Comparison of ENCODE assay signal across 8 cellular contexts in genomic region chr7:158655931-158656441, GRCh38. TPM values are rescaled to one million over a fixed set of nuclear protein-coding genes. Genes with fewer than 3 reads are reported as not detected.
DNase-seq lines count a peak whose midpoint lies in the region; ATAC-seq and TF ChIP-seq lines count a peak whose summit lies in the region.

No MANE protein-coding gene starts in this region.

- TF ChIP-seq CTCF in mucosa of descending colon (IDR thresholded peaks at IDR 0.05) (no peak), colonic mucosa (IDR thresholded peaks at IDR 0.05) (no peak)

- intact Hi-C loops in mucosa of descending colon (cut with DNase I, micrococcal nuclease), result no loop called here
- intact Hi-C loops in colonic mucosa (cut with DNase I), result no loop called here
- intact Hi-C loops in left cardiac atrium (cut with DNase I), result no loop called here

- H3K4me3 ChIP-seq in mucosa of descending colon (no peak overlapping the region), colonic mucosa (no peak overlapping the region)

- H3K27me3 ChIP-seq in colonic mucosa, result no peaks in the 10 kb centered on the region

- H3K36me3 ChIP-seq in mucosa of descending colon (ENCODE audit: low read depth), result no peaks in the 10 kb centered on the region
- no peaks in the 10 kb centered on the region for H3K36me3 ChIP-seq in colonic mucosa

- no peak overlapping the region for H3K9ac ChIP-seq in colonic mucosa (ENCODE audit: low read depth in 2 of 2, low read length in 2 of 2)

- peak; percentile 38 for DNase-seq in HPDE6-E6E7 (ENCODE audit: extremely low spot score)
- DNase-seq in mucosa of descending colon, result no peak
- no peak for DNase-seq in colonic mucosa
- DNase-seq in NCI-H774 (lab: John Stamatoyannopoulos, UW), result no peak
- DNase-seq in COR-L47 (lab: John Stamatoyannopoulos, UW), result no peak
- no peak for DNase-seq in left cardiac atrium

- ATAC-seq in GM18520 (IDR thresholded peaks at IDR 0.05; ENCODE audit: unreplicated experiment) (peak; percentile 95), GM21723 (IDR thresholded peaks at IDR 0.05; ENCODE audit: unreplicated experiment) (peak; percentile 96), mucosa of descending colon (peak; percentile 27), left cardiac atrium (no peak)

- H3K9me3 ChIP-seq in mucosa of descending colon, result no peaks in the 10 kb centered on the region
- H3K9me3 ChIP-seq in colonic mucosa, result no peaks in the 10 kb centered on the region

- no peak overlapping the region for H3K27ac ChIP-seq in colonic mucosa

- H3K4me1 ChIP-seq in mucosa of descending colon (ENCODE audit: low read depth), result no peaks in the 10 kb centered on the region
- H3K4me1 ChIP-seq in colonic mucosa, result no peaks in the 10 kb centered on the region

RNA-seq across cellular contexts. Expression of gene NCAPG2, which starts 48.6 kb away (rescaled TPM):
- 10 to 100 TPM in 1 of 3 donors, 1 to 10 TPM in 2; 8.1 to 25.0 (median 8.9) TPM for total RNA-seq in mucosa of descending colon
- total RNA-seq in colonic mucosa, result 10 to 100 TPM; 15.0 to 48.4 TPM
- 1 to 10 TPM; 6.4 to 8.6 TPM for total RNA-seq in left cardiac atrium

Comparison
In these comparisons a context has a peak if more than half of its experiments do, and no peak if none do; other contexts are left out.
1. ATAC-seq: peak in GM18520 (single experiment), GM21723 (single experiment) and mucosa of descending colon (single experiment); none in left cardiac atrium (0 of 2).